1 cellular context compared by ENCODE assay signal in genomic region chr7:108535257-108535656, GRCh38.
A peak's percentile ranks its signal among the peaks of the same experiment; 100 is the strongest.
TF ChIP-seq lines count a peak whose summit lies in the region.

No MANE protein-coding gene starts in this region.

TF ChIP-seq in K562, 482 proteins besides CTCF, POLR2A, EP300 and RAD21 (continued from another document and continues in another):
- TF ChIP-seq CHD7 (IDR thresholded peaks at IDR 0.05; ENCODE audit: low read depth, low read length) (no peak), CBX5 (IDR thresholded peaks at IDR 0.05; ENCODE audit: borderline replicate concordance, low read depth) (no peak), FOXM1 (IDR thresholded peaks at IDR 0.05; ENCODE audit: low read depth) (peak; percentile 21; the same call in 1 of the 2 replicates), FOXM1 (CRISPR knock-in tag; IDR thresholded peaks at IDR 0.05; ENCODE audit: low read depth) (no peak), TCF7L2 (IDR thresholded peaks at IDR 0.05; ENCODE audit: low read depth, low read length) (no peak), PBX2 (CRISPR knock-in tag; IDR thresholded peaks at IDR 0.05; ENCODE audit: low read depth) (no peak), PBX2 (tag; conservative IDR thresholded peaks at IDR 0.05; ENCODE audit: low read depth) (no peak), CBFA2T3 (IDR thresholded peaks at IDR 0.05) (peak; percentile 76), CHAMP1 (IDR thresholded peaks at IDR 0.05) (peak; percentile 50), NFE2L1 (tag; IDR thresholded peaks at IDR 0.05; ENCODE audit: borderline replicate concordance, low read depth) (no peak), KDM1A (IDR thresholded peaks at IDR 0.05) (peak; percentile 85 to 87), ZNF197 (CRISPR knock-in tag; IDR thresholded peaks at IDR 0.05; ENCODE audit: low read depth) (no peak), ELF4 (CRISPR knock-in tag; IDR thresholded peaks at IDR 0.05) (no peak), MAFK (IDR thresholded peaks at IDR 0.05; ENCODE audit: low read length) (no peak), HMG20B (CRISPR knock-in tag; IDR thresholded peaks at IDR 0.05) (no peak), ZNF253 (CRISPR knock-in tag; conservative IDR thresholded peaks at IDR 0.05) (no peak), ZNF431 (CRISPR knock-in tag; IDR thresholded peaks at IDR 0.05) (no peak), TRIM24 (IDR thresholded peaks at IDR 0.05) (peak in 1 of 2 experiments; percentile 49; a peak in 2 of 4 replicates), NONO (IDR thresholded peaks at IDR 0.05; ENCODE audit: low read depth in 2 of 2, low read length in 1 of 2) (peak in 1 of 2 experiments; percentile 31; a peak in 1 of 4 replicates), TEAD4 (IDR thresholded peaks at IDR 0.05; ENCODE audit: low read length) (peak; percentile 53; the same call in 1 of the 2 replicates), TEAD4 (CRISPR knock-in tag; IDR thresholded peaks at IDR 0.05; ENCODE audit: borderline replicate concordance) (no peak), ZNF318 (IDR thresholded peaks at IDR 0.05; ENCODE audit: borderline replicate concordance in 1 of 2, low read depth in 1 of 2) (no peak), SP2 (IDR thresholded peaks at IDR 0.05; ENCODE audit: extremely low read depth, low read depth, low read length, poor library complexity, severe bottlenecking) (no peak), PATZ1 (CRISPR knock-in tag; IDR thresholded peaks at IDR 0.05; ENCODE audit: borderline replicate concordance) (no peak), ZNF175 (CRISPR knock-in tag; IDR thresholded peaks at IDR 0.05; ENCODE audit: low read depth) (0 out of 2 replicates have a peak, but pooled peaks have one; percentile 21), ZNF347 (CRISPR knock-in tag; IDR thresholded peaks at IDR 0.05; ENCODE audit: low read depth) (no peak), HDAC1 (IDR thresholded peaks at IDR 0.05) (peak in 1 of 2 experiments; percentile 63; a peak in 1 of 4 replicates), MED1 (CRISPR knock-in tag; IDR thresholded peaks at IDR 0.05; ENCODE audit: borderline replicate concordance) (no peak), MTA1 (IDR thresholded peaks at IDR 0.05; ENCODE audit: borderline replicate concordance) (no peak)
